Comparison of ENCODE assay signal across 20 cellular contexts in the genomic region with DNA sequence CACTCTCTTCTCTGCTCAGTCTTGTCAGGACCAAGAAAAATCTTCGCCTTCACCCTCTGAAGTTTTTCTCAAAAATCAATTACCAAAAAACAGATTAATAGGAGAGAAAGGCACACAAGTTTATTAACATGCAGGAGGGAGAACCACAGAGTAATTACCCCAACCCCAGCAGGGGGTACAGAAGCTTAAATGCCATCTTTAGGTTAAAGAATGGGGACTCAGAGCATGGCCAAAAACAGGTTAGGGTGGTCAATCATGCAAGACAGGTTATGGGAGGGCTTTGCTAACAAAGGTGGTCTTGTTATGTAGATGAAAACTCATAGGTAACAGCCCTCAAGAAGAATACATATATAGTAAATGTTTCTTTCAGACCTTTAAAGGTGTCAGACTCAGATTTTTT.
"Had no signal": no experiment of that assay in that cellular context is flagged by ENCODE, and none has a peak within 500 bp of the region (broad histone marks: within the 10 kb centered on the region; RNA-seq: fewer than 3 reads in every experiment).

No MANE protein-coding gene starts in this region.

- H3K4me1 ChIP-seq: psoas muscle, sigmoid colon, stomach, thyroid gland, vagina had no signal

- H3K9me3 ChIP-seq: esophagus squamous epithelium, psoas muscle, sigmoid colon, stomach, thyroid gland, vagina had no signal

- H3K27me3 ChIP-seq: thyroid gland, vagina had no signal

- H3K4me3 ChIP-seq: esophagus squamous epithelium, lung, psoas muscle, sigmoid colon, stomach, thyroid gland, vagina had no signal

- H3K27me3 Mint-ChIP-seq: effector memory CD8-positive, alpha-beta T cell; memory B cell had no signal

- H3K27ac ChIP-seq: esophagus squamous epithelium, psoas muscle, sigmoid colon, stomach, thyroid gland, vagina had no signal

- ATAC-seq: effector memory CD8-positive, alpha-beta T cell; left lobe of liver; natural killer cell; psoas muscle; right cardiac atrium; stimulated activated effector memory CD8-positive, alpha-beta T cell treated with anti-CD3 and anti-CD28 coated beads, Interleukin-12 subunit alpha, Interleukin-12 subunit beta, amount 100 ng/mL, for 72 hours had no signal

- H3K27ac Mint-ChIP-seq: effector memory CD8-positive, alpha-beta T cell; memory B cell; natural killer cell; stimulated activated effector memory CD8-positive, alpha-beta T cell treated with anti-CD3 and anti-CD28 coated beads, Interleukin-12 subunit alpha, Interleukin-12 subunit beta, amount 100 ng/mL, for 72 hours had no signal

- H3K4me3 Mint-ChIP-seq: effector memory CD8-positive, alpha-beta T cell; memory B cell; natural killer cell; stimulated activated effector memory CD8-positive, alpha-beta T cell treated with anti-CD3 and anti-CD28 coated beads, Interleukin-12 subunit alpha, Interleukin-12 subunit beta, amount 100 ng/mL, for 72 hours had no signal

- H3K4me1 Mint-ChIP-seq: memory B cell; natural killer cell; stimulated activated effector memory CD8-positive, alpha-beta T cell treated with anti-CD3 and anti-CD28 coated beads, Interleukin-12 subunit alpha, Interleukin-12 subunit beta, amount 100 ng/mL, for 72 hours had no signal

- H3K36me3 ChIP-seq: esophagus squamous epithelium, sigmoid colon, stomach, thyroid gland, vagina had no signal

- H3K9me3 Mint-ChIP-seq: effector memory CD8-positive, alpha-beta T cell; memory B cell; natural killer cell; stimulated activated effector memory CD8-positive, alpha-beta T cell treated with anti-CD3 and anti-CD28 coated beads, Interleukin-12 subunit alpha, Interleukin-12 subunit beta, amount 100 ng/mL, for 72 hours had no signal

- H3K36me3 Mint-ChIP-seq: memory B cell; natural killer cell; stimulated activated effector memory CD8-positive, alpha-beta T cell treated with anti-CD3 and anti-CD28 coated beads, Interleukin-12 subunit alpha, Interleukin-12 subunit beta, amount 100 ng/mL, for 72 hours had no signal

- DNase-seq: cortex of kidney; effector memory CD8-positive, alpha-beta T cell; erythroblast; esophagus squamous epithelium; natural killer cell; nucleus accumbens; psoas muscle; right cardiac atrium; sigmoid colon; stimulated activated CD4-positive, alpha-beta T cell treated with anti-CD3 and anti-CD28 coated beads, Interleukin-2, amount 100 ng/mL, for 24 hours; stimulated activated CD4-positive, alpha-beta T cell treated with anti-CD3 and anti-CD28 coated beads, Interleukin-4, amount 100 ng/mL, for 24 hours; stimulated activated naive CD4-positive, alpha-beta T cell treated with Interleukin-2 at 50 U/mL for 16 hours; stomach; thyroid gland; trophoblast cell had no signal
